ENCODE assay signal across 24 cellular contexts in genomic region chr3:58341376-58341775, GRCh38. TPM values are rescaled to one million over a fixed set of nuclear protein-coding genes. Genes with fewer than 3 reads are reported as not detected.
A peak's percentile ranks its signal among the peaks of the same experiment; 100 is the strongest.
DNase-seq lines count a peak whose midpoint lies in the region; FAIRE-seq and TF ChIP-seq lines count a peak whose summit lies in the region.
"Had no signal": no experiment of that assay in that cellular context is flagged by ENCODE, and none has a peak within 500 bp of the region (broad histone marks: within the 10 kb centered on the region; RNA-seq: fewer than 3 reads in every experiment).

No MANE protein-coding gene starts in this region.

- H3K27ac Mint-ChIP-seq in CD14-positive monocyte: peak overlapping the region in 4 of 7 donors; percentile 18 to 71 (median 46)
- H3K27ac Mint-ChIP-seq: activated naive CD4-positive, alpha-beta T cell treated with anti-CD3 and anti-CD28 coated beads for 36 hours; activated T-cell treated with anti-CD3 and anti-CD28 coated beads, Interleukin-2, amount 50 U/mL, for 72 hours; CD8-positive, alpha-beta T cell; GM23338; type B pancreatic cell had no signal

- H3K4me1 ChIP-seq in kidney (ENCODE audit: control insufficient read depth in 1 of 2, insufficient read depth in 1 of 2, low read depth in 1 of 2, low read length in 2 of 2): peaks cover 10 to 16% of the 10 kb centered on the region in 2 donors

- H3K4me3 Mint-ChIP-seq in CD14-positive monocyte: no peak overlapping the region
- H3K4me3 Mint-ChIP-seq: activated naive CD4-positive, alpha-beta T cell treated with anti-CD3 and anti-CD28 coated beads for 36 hours; activated T-cell treated with anti-CD3 and anti-CD28 coated beads, Interleukin-2, amount 50 U/mL, for 72 hours; CD8-positive, alpha-beta T cell; GM23338; type B pancreatic cell had no signal

- intact Hi-C loops in CD14-positive monocyte (cut with micrococcal nuclease) (no loop called here), dorsolateral prefrontal cortex (cut with DNase I) (no loop called here), kidney (cut with DNase I) (no loop called here)

- TF ChIP-seq CTCF in AG04450 (IDR thresholded peaks at IDR 0.05; ENCODE audit: low read depth, low read length): no peak
- TF ChIP-seq CTCF in CD14-positive monocyte (IDR thresholded peaks at IDR 0.05): no peak
- no peak for TF ChIP-seq CTCF in dorsolateral prefrontal cortex (IDR thresholded peaks at IDR 0.05 in 54 of 56, conservative IDR thresholded peaks at IDR 0.05 in 2 of 56; ENCODE audit: low read depth in 1 of 56, partially characterized antibody in 56 of 56)
- TF ChIP-seq CTCF in kidney (IDR thresholded peaks at IDR 0.05; ENCODE audit: borderline replicate concordance, extremely low read depth, insufficient read depth): no peak

- POLR2A ChIA-PET in AG04450 (lab: Yijun Ruan, JAX): interaction anchor here (0.5 to 1.2 kb wide), 2 partner anchors 43 to 64 kb away, joined by 3 to 4 read pairs; no protein-coding TSS in a partner anchor

- H3K9me3 ChIP-seq in AG04450 (ENCODE audit: control insufficient read depth, insufficient read depth, low read length) (no peaks in the 10 kb centered on the region), KOPT-K1 (ENCODE audit: insufficient read depth, low read length, poor library complexity, severe bottlenecking) (no peaks in the 10 kb centered on the region), kidney (ENCODE audit: control insufficient read depth in 1 of 2, low read length in 2 of 2) (no peaks in the 10 kb centered on the region)
- H3K9me3 ChIP-seq: stomach had no signal

- H3K36me3 Mint-ChIP-seq in CD14-positive monocyte: peaks cover 37 to 48% of the 10 kb centered on the region in 2 donors

- peaks cover 0 to 2% (median 0%) of the 10 kb centered on the region in 3 donors for H3K27me3 Mint-ChIP-seq in CD14-positive monocyte (ENCODE audit: low read depth in 3 of 3)
- H3K27me3 Mint-ChIP-seq: progenitor cell of endocrine pancreas, type B pancreatic cell had no signal

- H3K4me3 ChIP-seq in AG04450 (ENCODE audit: low read depth, low read length) (no peak overlapping the region), dorsolateral prefrontal cortex (no peak overlapping the region), kidney (ENCODE audit: low read length in 2 of 2) (no peak overlapping the region)
- H3K4me3 ChIP-seq: GM23338, SK-N-MC, stomach had no signal

- peaks cover 37% of the 10 kb centered on the region for H3K4me1 Mint-ChIP-seq in CD14-positive monocyte
- H3K4me1 Mint-ChIP-seq: GM23338 had no signal

- CTCF ChIA-PET in AG04450 (lab: Charles Lee): interaction anchor here (0.5 to 1.0 kb wide), 3 partner anchors 19 to 227 kb away, joined by 3 read pairs; no protein-coding TSS in a partner anchor

- DNase-seq in AG04450 (ENCODE audit: low read depth, low spot score) (no peak), CD14-positive monocyte (ENCODE audit: low spot score) (no peak), dorsolateral prefrontal cortex (no peak), kidney (no peak), cerebellar nuclear complex (lab: John Stamatoyannopoulos, UW) (no peak), SIG-M5 treated with dmso at 0.1 percent for 504 hours (lab: John Stamatoyannopoulos, UW; ENCODE audit: unreplicated experiment) (no peak), NCI-H526 (lab: John Stamatoyannopoulos, UW) (no peak)
- DNase-seq: activated CD4-positive, CD25-positive, alpha-beta regulatory T cell; activated naive CD4-positive, alpha-beta T cell treated with anti-CD3 and anti-CD28 coated beads for 36 hours; activated T-cell treated with anti-CD3 and anti-CD28 coated beads, Interleukin-2, amount 50 U/mL, for 72 hours; CD8-positive, alpha-beta T cell; DMS 273 treated with DMSO at 0.1 percent for 48 hours; GF-D8; NCI-H1105; NCI-H2029; stomach; T1000 had no signal

- H3K27ac ChIP-seq in AG04450 (ENCODE audit: low read depth, low read length) (peak overlapping the region; percentile 52), KOPT-K1 (ENCODE audit: low read depth, low read length, poor library complexity, severe bottlenecking) (peak overlapping the region; percentile 62), dorsolateral prefrontal cortex (peak overlapping the region in 35 of 59 donors; percentile 11 to 97 (median 78)), kidney (ENCODE audit: low read depth in 2 of 2, low read length in 2 of 2) (no peak overlapping the region)
- H3K27ac ChIP-seq: RWPE1, SK-N-MC, stomach had no signal

- H3K36me3 ChIP-seq in KOPT-K1 (ENCODE audit: insufficient read depth, low read length): peaks cover 73% of the 10 kb centered on the region
- peaks cover 2 to 3% of the 10 kb centered on the region in 2 donors for H3K36me3 ChIP-seq in kidney (ENCODE audit: control insufficient read depth in 1 of 2, insufficient read depth in 2 of 2, low read length in 2 of 2)

- no peak for FAIRE-seq in kidney (lab: Jason Lieb, UNC)
- FAIRE-seq: GM18507 had no signal

- H3K27me3 ChIP-seq in AG04450 (ENCODE audit: control insufficient read depth, insufficient read depth, low read length) (no peaks in the 10 kb centered on the region), dorsolateral prefrontal cortex (no peaks in the 10 kb centered on the region)
- H3K27me3 ChIP-seq: stomach had no signal

- no peaks in the 10 kb centered on the region for H3K9me3 Mint-ChIP-seq in CD14-positive monocyte
- H3K9me3 Mint-ChIP-seq: activated naive CD4-positive, alpha-beta T cell treated with anti-CD3 and anti-CD28 coated beads for 36 hours; activated T-cell treated with anti-CD3 and anti-CD28 coated beads, Interleukin-2, amount 50 U/mL, for 72 hours; CD8-positive, alpha-beta T cell; GM23338; type B pancreatic cell had no signal

- H3K9ac ChIP-seq in kidney (ENCODE audit: low read length in 2 of 2): no peak overlapping the region

RNA-seq across cellular contexts. Expression of gene PXK, which starts 8.7 kb away (rescaled TPM):
- 56.6 and 70.3 TPM in 2 replicates for polyA plus RNA-seq in AG04450 (2011; rRNA removed)
- polyA minus RNA-seq in AG04450 (2011; rRNA and poly(A)+ RNA removed): 47.1 and 50.1 TPM in 2 replicates
- 10 to 100 TPM; 52.9 to 54.0 TPM for polyA plus RNA-seq in CD14-positive monocyte
- total RNA-seq in dorsolateral prefrontal cortex: 100 to 1,000 TPM in 86 of 120 experiments, 10 to 100 TPM in 34; 55.2 to 497 (median 130) TPM
- 24.8 TPM for total RNA-seq in kidney
- polyA plus RNA-seq in kidney (ENCODE audit: insufficient read depth, low read depth, low replicate concordance): 21.6 TPM

RNA-seq across cellular contexts. Expression of gene HTD2, which starts 35.1 kb away (rescaled TPM):
- polyA plus RNA-seq in AG04450 (2011; rRNA removed) (7.1 and 9.6 TPM in 2 replicates), CD14-positive monocyte (10 to 100 TPM; 10.5 to 17.3 TPM), kidney (ENCODE audit: insufficient read depth, low read depth, low replicate concordance) (6.4 TPM)
- polyA minus RNA-seq in AG04450 (2011; rRNA and poly(A)+ RNA removed): 2.0 and 2.3 TPM in 2 replicates
- total RNA-seq in dorsolateral prefrontal cortex (10 to 100 TPM in 85 of 120 experiments, 1 to 10 TPM in 35; 5.0 to 23.1 (median 11.3) TPM), kidney (7.8 TPM)

RNA-seq across cellular contexts. Expression of gene RPP14, which starts 35.3 kb away (rescaled TPM):
- polyA plus RNA-seq in AG04450 (2011; rRNA removed) (14.7 and 18.5 TPM in 2 replicates), CD14-positive monocyte (1 to 10 TPM; 3.5 to 8.8 TPM), kidney (ENCODE audit: insufficient read depth, low read depth, low replicate concordance) (12.0 TPM)
- polyA minus RNA-seq in AG04450 (2011; rRNA and poly(A)+ RNA removed): 6.8 and 8.8 TPM in 2 replicates
- total RNA-seq in dorsolateral prefrontal cortex (10 to 100 TPM; 10.7 to 30.0 (median 19.1) TPM), kidney (14.9 TPM)

Comparison
In these comparisons a context has a peak if more than half of its experiments do, and no peak if none do; other contexts are left out.
1. H3K27ac ChIP-seq: peak in AG04450 (single experiment), KOPT-K1 (single experiment) and dorsolateral prefrontal cortex (35 of 59); none in kidney (0 of 2).